In the genomic region with DNA sequence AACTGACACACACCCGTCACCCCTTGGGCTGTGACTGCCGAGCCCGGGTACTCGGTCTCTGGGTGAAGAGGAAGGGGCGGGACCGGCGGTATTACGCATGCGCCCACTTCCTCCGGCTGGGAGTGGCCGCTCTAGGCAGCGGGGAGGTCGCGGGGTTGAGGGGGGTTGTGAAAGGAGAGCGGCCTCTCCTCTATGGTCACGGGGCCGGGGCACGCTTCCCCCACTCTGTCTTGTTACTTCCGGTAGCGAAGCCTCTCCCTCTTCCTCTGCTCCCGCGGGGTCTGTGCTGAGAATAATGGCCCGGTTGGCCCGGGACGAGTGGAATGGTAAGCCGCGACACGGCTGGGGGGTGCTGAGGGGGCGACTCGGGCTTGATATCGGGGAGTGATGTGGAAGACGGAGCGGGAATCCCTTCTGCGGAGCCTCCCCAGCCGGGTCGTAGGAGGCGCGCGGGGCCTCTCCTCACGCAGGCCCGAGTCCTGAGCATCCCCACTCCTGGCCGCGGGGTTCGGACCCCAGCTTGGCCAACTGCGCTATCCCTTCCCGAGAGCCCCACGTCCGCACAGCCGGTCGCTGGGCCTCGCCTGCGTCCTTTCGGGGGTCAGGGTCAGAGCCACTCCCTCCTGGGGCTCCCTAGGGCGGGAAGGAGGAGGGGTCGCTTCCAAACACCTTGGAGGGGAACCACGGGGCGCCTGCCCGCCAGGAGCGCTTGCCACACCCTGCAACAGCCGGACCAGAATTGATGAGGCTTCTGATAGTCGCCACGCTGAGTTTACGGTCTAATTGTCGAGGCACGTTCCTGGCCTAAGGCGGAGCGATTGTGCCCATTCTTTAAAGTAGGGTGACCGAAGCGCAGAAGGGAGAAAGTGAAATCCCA, we compare ENCODE assay signal across 8 cellular contexts. TPM values are rescaled to one million over a fixed set of nuclear protein-coding genes. Genes with fewer than 3 reads are reported as not detected.
DNase-seq lines count a peak whose midpoint lies in the region; ATAC-seq and TF ChIP-seq lines count a peak whose summit lies in the region.

A gene with protein sequence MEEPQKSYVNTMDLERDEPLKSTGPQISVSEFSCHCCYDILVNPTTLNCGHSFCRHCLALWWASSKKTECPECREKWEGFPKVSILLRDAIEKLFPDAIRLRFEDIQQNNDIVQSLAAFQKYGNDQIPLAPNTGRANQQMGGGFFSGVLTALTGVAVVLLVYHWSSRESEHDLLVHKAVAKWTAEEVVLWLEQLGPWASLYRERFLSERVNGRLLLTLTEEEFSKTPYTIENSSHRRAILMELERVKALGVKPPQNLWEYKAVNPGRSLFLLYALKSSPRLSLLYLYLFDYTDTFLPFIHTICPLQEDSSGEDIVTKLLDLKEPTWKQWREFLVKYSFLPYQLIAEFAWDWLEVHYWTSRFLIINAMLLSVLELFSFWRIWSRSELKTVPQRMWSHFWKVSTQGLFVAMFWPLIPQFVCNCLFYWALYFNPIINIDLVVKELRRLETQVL (plus strand): TSS at position 259 of the 877 bp plus-strand sequence. CDS start 11,396 bp downstream, outside the sequence.

- peak within 1 kb of the TSS; percentile 98 to 100 (median 100) for H3K4me3 Mint-ChIP-seq in IgD-negative memory B cell

- H3K9me3 Mint-ChIP-seq in IgD-negative memory B cell = peaks cover 0 to 2% (median 0%) of the 10 kb centered on the region in 3 donors

- peak; percentile 94 for DNase-seq in DMS 273 treated with DMSO at 0.1 percent for 48 hours (lab: John Stamatoyannopoulos, UW)
- peak; percentile 56 for DNase-seq in OCI-M2 (lab: John Stamatoyannopoulos, UW; ENCODE audit: unreplicated experiment)
- DNase-seq in activated T-cell treated with anti-CD3 and anti-CD28 coated beads for 4 hours = peak; percentile 99
- DNase-seq in epithelial cell of esophagus (ENCODE audit: low read depth) = peak; percentile 96
- DNase-seq in mucosa of descending colon = peak; percentile 99 to 100 (median 99)
- peak; percentile 100 for DNase-seq in stimulated activated CD8-positive, alpha-beta memory T cell treated with anti-CD3 and anti-CD28 coated beads, Interleukin-4, amount 100 ng/mL, for 24 hours (ENCODE audit: low read depth)

- TF ChIP-seq CTCF in epithelial cell of esophagus (IDR thresholded peaks at IDR 0.05; ENCODE audit: insufficient read depth, low read depth, low read length, missing control alignments) (no peak), mucosa of descending colon (IDR thresholded peaks at IDR 0.05) (peak; percentile 7)

- peaks cover 2% of the 10 kb centered on the region for H3K36me3 Mint-ChIP-seq in IgD-negative memory B cell

- ATAC-seq in GM21529 (IDR thresholded peaks at IDR 0.05; ENCODE audit: unreplicated experiment) = peak; percentile 73
- peak; percentile 78 for ATAC-seq in mucosa of descending colon

- peak within 1 kb of the TSS; percentile 97 to 99 (median 98) for H3K27ac Mint-ChIP-seq in IgD-negative memory B cell

- no peaks in the 10 kb centered on the region for H3K9me3 ChIP-seq in mucosa of descending colon

- H3K36me3 ChIP-seq in mucosa of descending colon (ENCODE audit: low read depth) = no peaks in the 10 kb centered on the region

- intact Hi-C loops in mucosa of descending colon (cut with DNase I, micrococcal nuclease) = no loop called here

- H3K4me1 Mint-ChIP-seq in IgD-negative memory B cell = peaks cover 31 to 44% (median 34%) of the 10 kb centered on the region in 3 donors

- peaks cover 32% of the 10 kb centered on the region for H3K4me1 ChIP-seq in mucosa of descending colon (ENCODE audit: low read depth)

- H3K4me3 ChIP-seq in epithelial cell of esophagus (ENCODE audit: low read length) (peak within 1 kb of the TSS; percentile 84), mucosa of descending colon (peak within 1 kb of the TSS; percentile 85)

- no peaks in the 10 kb centered on the region for H3K27me3 Mint-ChIP-seq in IgD-negative memory B cell

RNA-seq across cellular contexts. Expression of the gene that starts here (rescaled TPM):
- 46.3 TPM for polyA plus RNA-seq in IgD-negative memory B cell
- 10 to 100 TPM; 59.4 to 71.1 (median 61.6) TPM for total RNA-seq in mucosa of descending colon

Comparison
In these comparisons a context has a peak if more than half of its experiments do, and no peak if none do; other contexts are left out.
1. Peak in every context shown above with its lines: DNase-seq, ATAC-seq and H3K4me3 ChIP-seq.